In genomic region chr19:1017906-1018305, GRCh38 we compare ENCODE assay signal across 13 cellular contexts. TPM values are rescaled to one million over a fixed set of nuclear protein-coding genes. Genes with fewer than 3 reads are reported as not detected.
DNase-seq lines count a peak whose midpoint lies in the region; ATAC-seq and TF ChIP-seq lines count a peak whose summit lies in the region.
"Had no signal": no experiment of that assay in that cellular context is flagged by ENCODE, and none has a peak within 500 bp of the region (broad histone marks: within the 10 kb centered on the region; RNA-seq: fewer than 3 reads in every experiment).

No MANE protein-coding gene starts in this region.

- H3F3A ChIP-seq in SK-N-SH (replicated peaks; ENCODE audit: insufficient read depth): peaks cover 14% of the 10 kb centered on the region
- H3F3A ChIP-seq in PC-9 (ENCODE audit: insufficient read depth, low read depth): peaks cover 21% of the 10 kb centered on the region

- no peak overlapping the region for H3K9ac ChIP-seq in SK-N-SH

- no TSS peak for BruUV-seq in PC-9 (replicated peaks; lab: Mats Ljungman, UMichigan)

- H2AFZ ChIP-seq in SK-N-SH (ENCODE audit: low read depth): no peak overlapping the region
- H2AFZ ChIP-seq in PC-9: no peak overlapping the region

- H3K9me2 ChIP-seq in SK-N-SH: no peaks in the 10 kb centered on the region
- H3K9me2 ChIP-seq in PC-9 (ENCODE audit: insufficient read depth): no peaks in the 10 kb centered on the region

- DNase-seq in SK-N-SH: no peak
- DNase-seq in PC-9: no peak
- no peak for DNase-seq in epithelial cell of proximal tubule (ENCODE audit: low read depth)
- peak; percentile 81 for DNase-seq in spleen
- no peak for DNase-seq in cerebellum (ENCODE audit: low spot score)
- DNase-seq: cortex of kidney, NCI-H2227 treated with DMSO at 0.1 percent for 48 hours had no signal

- H3K4me1 ChIP-seq in SK-N-SH (ENCODE audit: control insufficient read depth in 1 of 2, insufficient read depth in 2 of 2, low read depth in 1 of 2, low read length in 1 of 2) (peaks cover 13 to 26% of the 10 kb centered on the region in 2 experiments; a peak in 1 of 4 replicates), PC-9 (replicated peaks; ENCODE audit: insufficient read depth) (peaks cover 37% of the 10 kb centered on the region), spleen (peaks cover 58 to 94% (median 84%) of the 10 kb centered on the region in 6 donors)

- no peak for TF ChIP-seq RAD21 in SK-N-SH (IDR thresholded peaks at IDR 0.05; ENCODE audit: low read length)

- POLR2A ChIA-PET in SK-N-SH (lab: Yijun Ruan, JAX) (no interaction called here), PC-9 (lab: Charles Lee; ENCODE audit: unreplicated experiment) (interaction anchor here (0.6 to 1.0 kb wide), 3 partner anchors 8 to 252 kb away, joined by 3 to 17 read pairs (median 8); partner anchors contain the start of genes CIRBP and CNN2)

- no peak for ATAC-seq in SK-N-SH treated with all-trans-retinoic acid at 6 μM for 48 hours
- no peak for ATAC-seq in HG03175 (IDR thresholded peaks at IDR 0.05; ENCODE audit: unreplicated experiment)
- ATAC-seq in GM18868 (IDR thresholded peaks at IDR 0.05; ENCODE audit: unreplicated experiment): no peak
- ATAC-seq: heart right ventricle had no signal

- intact Hi-C loops in PC-9 (cut with micrococcal nuclease; ENCODE audit: unreplicated experiment) (loop anchor here (2.0 kb wide), 1 partner anchor 85 kb away; the partner anchor contains the start of gene GPX4), spleen (cut with DNase I; ENCODE audit: low total_unique reads) (no loop called here)

- H3K79me2 ChIP-seq in SK-N-SH (ENCODE audit: insufficient read depth) (peaks cover 74% of the 10 kb centered on the region), PC-9 (ENCODE audit: low read depth) (peaks cover 69% of the 10 kb centered on the region)

- TF ChIP-seq EP300 in SK-N-SH (IDR thresholded peaks at IDR 0.05; ENCODE audit: borderline replicate concordance in 1 of 2, low read depth in 1 of 2, low read length in 1 of 2): no peak

- H3K4me2 ChIP-seq in SK-N-SH (peak overlapping the region; percentile 97; the same call in 1 of the 2 replicates), PC-9 (peak overlapping the region; percentile 95)

- WGBS in SK-N-SH (ENCODE audit: low lambda C conversion rate): no CpG with 5 or more reads among the region's 9 CpGs
- 81 to 94% (median 89%) methylated on average over 3 to 9 of the region's 9 CpGs for WGBS in spleen, 5 donors

- no peak for TF ChIP-seq CTCF in SK-N-SH (IDR thresholded peaks at IDR 0.05)
- no peak for TF ChIP-seq CTCF in PC-9 (conservative IDR thresholded peaks at IDR 0.05)
- TF ChIP-seq CTCF in epithelial cell of proximal tubule (conservative IDR thresholded peaks at IDR 0.05; ENCODE audit: low read depth, low read length): no peak
- no peak for TF ChIP-seq CTCF in spleen (IDR thresholded peaks at IDR 0.05 in 8 of 11, conservative IDR thresholded peaks at IDR 0.05 in 3 of 11)

- CTCF ChIA-PET in SK-N-SH (lab: Yijun Ruan, JAX): interaction anchor here (2.2 kb wide), 1 partner anchor 64 kb away, joined by 7 read pairs; no protein-coding TSS in a partner anchor
- CTCF ChIA-PET in PC-9 (lab: Charles Lee): no interaction called here

- no peak overlapping the region for H3K4me3 ChIP-seq in SK-N-SH (ENCODE audit: low read depth in 2 of 2, low read length in 1 of 2)
- no peak overlapping the region; the same call in 1 of the 2 replicates for H3K4me3 ChIP-seq in PC-9
- peak overlapping the region; percentile 16 for H3K4me3 ChIP-seq in epithelial cell of proximal tubule (ENCODE audit: low read depth, low read length)
- peak overlapping the region in 2 of 8 donors; percentile 4 to 81 for H3K4me3 ChIP-seq in spleen
- H3K4me3 ChIP-seq: mucosa of descending colon had no signal

- H3K9me3 ChIP-seq in SK-N-SH: no peaks in the 10 kb centered on the region
- H3K9me3 ChIP-seq in PC-9 (ENCODE audit: insufficient read depth, low read depth): no peaks in the 10 kb centered on the region
- H3K9me3 ChIP-seq in spleen: no peaks in the 10 kb centered on the region
- H3K9me3 ChIP-seq: heart right ventricle, mucosa of descending colon had no signal

- H3K27ac ChIP-seq in SK-N-SH (ENCODE audit: low read depth in 2 of 2, low read length in 1 of 2): no peak overlapping the region
- 0 out of 2 replicates have a peak overlapping the region, but pooled peaks have one; percentile 46 for H3K27ac ChIP-seq in PC-9
- H3K27ac ChIP-seq in spleen: peak overlapping the region in 6 of 8 donors; percentile 64 to 98 (median 96)

- H4K20me1 ChIP-seq in SK-N-SH (ENCODE audit: insufficient read depth) (peaks cover 70% of the 10 kb centered on the region), PC-9 (ENCODE audit: insufficient read depth) (peaks cover 70% of the 10 kb centered on the region)

- no peak for TF ChIP-seq POLR2A in spleen (IDR thresholded peaks at IDR 0.05)

- no peaks in the 10 kb centered on the region for H3K27me3 ChIP-seq in SK-N-SH (ENCODE audit: insufficient read depth)
- no peaks in the 10 kb centered on the region for H3K27me3 ChIP-seq in PC-9 (ENCODE audit: insufficient read depth, low read depth)
- no peaks in the 10 kb centered on the region for H3K27me3 ChIP-seq in spleen (replicated peaks in 1 of 7)
- H3K27me3 ChIP-seq: heart right ventricle had no signal

- H3K36me3 ChIP-seq in SK-N-SH (replicated peaks in 1 of 2; ENCODE audit: control insufficient read depth in 1 of 2, insufficient read depth in 2 of 2, low read length in 1 of 2) (peaks cover 0 to 17% of the 10 kb centered on the region in 2 experiments), PC-9 (ENCODE audit: low read depth) (no peaks in the 10 kb centered on the region), spleen (peaks cover 0 to 55% (median 21%) of the 10 kb centered on the region in 6 donors)

TF ChIP-seq in SK-N-SH, 30 proteins besides CTCF, POLR2A, EP300 and RAD21 (continues in another document):
- TF ChIP-seq PBX3 (IDR thresholded peaks at IDR 0.05) (no peak), FOXM1 (IDR thresholded peaks at IDR 0.05; ENCODE audit: low read depth) (no peak)

TF ChIP-seq in SK-N-SH treated with all-trans-retinoic acid at 6 μM for 48 hours, 23 proteins besides CTCF, POLR2A, EP300 and RAD21:
- TF ChIP-seq BACH2 (CRISPR knock-in tag; IDR thresholded peaks at IDR 0.05; ENCODE audit: borderline replicate concordance): no peak
- no peak for TF ChIP-seq ZC3H10 (CRISPR knock-in tag; IDR thresholded peaks at IDR 0.05)
- no peak for TF ChIP-seq ISL1 (CRISPR knock-in tag; IDR thresholded peaks at IDR 0.05)
TF ChIP-seq in SK-N-SH treated with all-trans-retinoic acid at 6 μM for 48 hours: peak in this region for 0.

RNA-seq across cellular contexts. Expression of gene TMEM259, which starts 3.0 kb away (rescaled TPM):
- 138 and 145 TPM in 2 replicates for polyA plus RNA-seq in SK-N-SH (2012; rRNA removed)
- polyA plus RNA-seq in SK-N-SH (2012; cell fraction: cytosol; rRNA removed): 38.8 and 61.9 TPM in 2 replicates
- polyA plus RNA-seq in SK-N-SH (2012; cell fraction: nucleus; rRNA removed): 879 TPM in 2 replicates
- total RNA-seq in PC-9 (2021): 155 and 162 TPM in 2 replicates
- 155 and 193 TPM in 2 replicates for total RNA-seq in epithelial cell of proximal tubule
- total RNA-seq in spleen: 100 to 1,000 TPM; 187 to 275 (median 240) TPM
- polyA plus RNA-seq in spleen: 100 to 1,000 TPM; 172 to 560 (median 460) TPM
- 37.5 TPM for total RNA-seq in cerebellum

RNA-seq across cellular contexts. Expression of gene RNU6-2, which starts 3.4 kb away (rescaled TPM):
- not detected in 2 replicates for polyA plus RNA-seq in SK-N-SH (2012; rRNA removed)
- not detected in 2 replicates for polyA plus RNA-seq in SK-N-SH (2012; cell fraction: cytosol; rRNA removed)
- not detected in 2 replicates for polyA plus RNA-seq in SK-N-SH (2012; cell fraction: nucleus; rRNA removed)
- total RNA-seq in PC-9 (2021): not detected in 2 replicates
- total RNA-seq in epithelial cell of proximal tubule: not detected in 2 replicates
- total RNA-seq in spleen: not detected
- not detected for polyA plus RNA-seq in spleen
- not detected for total RNA-seq in cerebellum
- total RNA-seq: heart right ventricle, HT1080, mucosa of descending colon had no signal
- polyA plus RNA-seq: heart right ventricle had no signal

RNA-seq across cellular contexts. Expression of gene CNN2, which starts 8.5 kb away (rescaled TPM):
- polyA plus RNA-seq in SK-N-SH (2012; rRNA removed) (152 and 279 TPM in 2 replicates), spleen (100 to 1,000 TPM; 126 to 147 (median 140) TPM)
- polyA plus RNA-seq in SK-N-SH (2012; cell fraction: cytosol; rRNA removed): 125 and 167 TPM in 2 replicates
- 199 and 204 TPM in 2 replicates for polyA plus RNA-seq in SK-N-SH (2012; cell fraction: nucleus; rRNA removed)
- total RNA-seq in PC-9 (2021) (168 and 206 TPM in 2 replicates), epithelial cell of proximal tubule (164 and 281 TPM in 2 replicates), spleen (100 to 1,000 TPM; 102 to 296 (median 233) TPM), cerebellum (12.2 TPM)

RNA-seq across cellular contexts. Expression of gene GRIN3B, which starts 17.7 kb away (rescaled TPM):
- polyA plus RNA-seq in SK-N-SH (2012; rRNA removed): 1.5 and 1.8 TPM in 2 replicates
- polyA plus RNA-seq in SK-N-SH (2012; cell fraction: cytosol; rRNA removed): 0.45 and 1.1 TPM in 2 replicates
- polyA plus RNA-seq in SK-N-SH (2012; cell fraction: nucleus; rRNA removed): 4.6 and 5.1 TPM in 2 replicates
- total RNA-seq in PC-9 (2021): 0.11 and 0.13 TPM in 2 replicates
- under 0.01 and 0.46 TPM in 2 replicates for total RNA-seq in epithelial cell of proximal tubule
- under 1 TPM in 2 of 7 donors, not detected in 5; 0.07 to 0.11 TPM for total RNA-seq in spleen
- not detected for polyA plus RNA-seq in spleen
- total RNA-seq in cerebellum: not detected
- total RNA-seq: HT1080, mucosa of descending colon had no signal

RNA-seq across cellular contexts. Expression of gene ABCA7, which starts 22.0 kb away (rescaled TPM):
- polyA plus RNA-seq in SK-N-SH (2012; rRNA removed) (7.8 and 8.3 TPM in 2 replicates), spleen (100 to 1,000 TPM in 2 of 3 donors, 10 to 100 TPM in 1; 67.5 to 197 (median 152) TPM)
- 3.1 and 3.9 TPM in 2 replicates for polyA plus RNA-seq in SK-N-SH (2012; cell fraction: cytosol; rRNA removed)
- polyA plus RNA-seq in SK-N-SH (2012; cell fraction: nucleus; rRNA removed): 53.6 and 91.8 TPM in 2 replicates
- total RNA-seq in PC-9 (2021) (29.9 and 32.0 TPM in 2 replicates), epithelial cell of proximal tubule (4.3 and 9.7 TPM in 2 replicates), spleen (100 to 1,000 TPM in 3 of 7 donors, 10 to 100 TPM in 4; 64.6 to 162 (median 94.7) TPM), cerebellum (10.3 TPM)

Comparison
In these comparisons a context has a peak if more than half of its experiments do, and no peak if none do; other contexts are left out.
1. H3K27ac ChIP-seq: peak in PC-9 (single experiment) and spleen (6 of 8); none in SK-N-SH (0 of 2).